ENCODE assay signal across 8 cellular contexts in the genomic region with DNA sequence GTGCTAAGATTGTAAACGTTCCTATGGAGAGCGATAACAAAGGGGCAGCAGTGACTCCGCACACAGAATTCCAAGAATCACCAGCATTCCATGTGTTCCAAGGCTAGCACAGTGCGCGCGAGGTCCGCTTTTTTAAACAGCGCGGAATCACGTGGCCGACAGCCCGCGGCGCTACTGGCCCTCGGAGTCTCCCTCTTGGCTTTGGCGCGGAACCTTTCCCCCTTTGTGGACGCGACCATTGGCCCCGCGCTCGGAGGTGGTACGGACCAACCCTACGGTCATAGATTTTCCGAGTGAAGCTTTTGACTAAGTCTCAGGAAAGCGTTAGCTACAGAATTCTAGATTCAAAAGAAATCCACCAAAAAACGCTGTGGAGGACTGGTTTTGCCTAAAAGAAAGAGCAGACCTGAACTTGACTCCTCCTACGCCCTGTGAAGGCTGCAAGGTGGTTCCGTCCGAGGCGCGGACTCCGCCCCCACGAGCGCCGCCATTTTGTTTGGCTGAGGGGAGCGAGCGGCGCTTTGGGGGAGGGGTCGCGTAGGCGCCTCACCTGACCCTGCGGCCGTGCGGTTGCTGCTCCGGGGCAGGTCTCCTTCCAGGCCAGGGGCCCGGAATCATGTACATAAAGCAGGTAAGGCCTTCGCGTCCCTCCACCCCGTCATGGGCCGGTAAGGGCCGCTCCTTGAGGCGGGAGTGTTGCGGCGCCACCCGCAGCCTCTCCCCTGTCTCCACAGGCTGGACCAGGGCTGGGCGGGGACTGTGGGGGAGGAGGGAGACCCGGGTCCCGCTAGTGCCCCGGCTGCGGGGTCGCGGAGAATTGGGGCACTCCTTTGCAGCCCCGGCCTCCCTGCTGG. TPM values are rescaled to one million over a fixed set of nuclear protein-coding genes. Genes with fewer than 3 reads are reported as not detected.
DNase-seq lines count a peak whose midpoint lies in the region; ATAC-seq and TF ChIP-seq lines count a peak whose summit lies in the region.

SMC3 (plus strand) TSS at position 495 of the 854 bp plus-strand sequence; CDS start at position 617, 122 bp downstream.

- H3K9me3 Mint-ChIP-seq in activated CD4-positive, alpha-beta T cell treated with anti-CD3 and anti-CD28 coated beads, Interleukin-2, amount 10 ng/mL, durations not matched to agents 7 days and 5 days, result no peaks in the 10 kb centered on the region

- no peaks in the 10 kb centered on the region for H3K27me3 ChIP-seq in BE2C

- no peak for TF ChIP-seq CTCF in BE2C (IDR thresholded peaks at IDR 0.05; ENCODE audit: low read depth, low read length)

- peaks cover 41% of the 10 kb centered on the region for H3K4me1 Mint-ChIP-seq in activated CD4-positive, alpha-beta T cell treated with anti-CD3 and anti-CD28 coated beads, Interleukin-2, amount 10 ng/mL, durations not matched to agents 7 days and 5 days

- peaks cover 16% of the 10 kb centered on the region; the same call in 1 of the 2 replicates for H3K4me1 ChIP-seq in BE2C

- peaks cover 14% of the 10 kb centered on the region for H3K27me3 Mint-ChIP-seq in activated CD4-positive, alpha-beta T cell treated with anti-CD3 and anti-CD28 coated beads, Interleukin-2, amount 10 ng/mL, durations not matched to agents 7 days and 5 days

- intact Hi-C loops in left colon (cut with DNase I, micrococcal nuclease), result no loop called here

- H3K36me3 ChIP-seq in BE2C, result peaks cover 14% of the 10 kb centered on the region

- peaks cover 27% of the 10 kb centered on the region for H3K36me3 Mint-ChIP-seq in activated CD4-positive, alpha-beta T cell treated with anti-CD3 and anti-CD28 coated beads, Interleukin-2, amount 10 ng/mL, durations not matched to agents 7 days and 5 days (ENCODE audit: low read depth)

- H3K27ac Mint-ChIP-seq in activated CD4-positive, alpha-beta T cell treated with anti-CD3 and anti-CD28 coated beads, Interleukin-2, amount 10 ng/mL, durations not matched to agents 7 days and 5 days, result peak within 1 kb of the TSS; percentile 99

- POLR2A ChIA-PET in activated CD4-positive, alpha-beta T cell treated with anti-CD3 and anti-CD28 coated beads, Interleukin-2, amount 10 ng/mL, durations not matched to agents 7 days and 5 days (lab: Charles Lee), result interaction anchor here (0.6 kb wide), 1 partner anchor 22 kb away, joined by 3 read pairs; no protein-coding TSS in a partner anchor

- DNase-seq in BE2C (peak; percentile 92), GM19240 (ENCODE audit: insufficient read length, low spot score) (peak; percentile 65), NCI-H526 (lab: John Stamatoyannopoulos, UW) (peak; percentile 86 to 94), cortex of kidney (lab: John Stamatoyannopoulos, UW) (peak; percentile 44), left colon (peak; percentile 89 to 93)
- peak; percentile 93 for DNase-seq in activated CD4-positive, alpha-beta T cell treated with anti-CD3 and anti-CD28 coated beads, Interleukin-2, amount 10 ng/mL, durations not matched to agents 7 days and 5 days
- peak; percentile 90 for DNase-seq in stimulated activated CD4-positive, alpha-beta T cell treated with anti-CD3 and anti-CD28 coated beads, Interleukin-1b, Interleukin-23, amount 100 ng/mL, for 48 hours

- H3K9me3 ChIP-seq in BE2C, result no peaks in the 10 kb centered on the region

- ATAC-seq in HG03460 (IDR thresholded peaks at IDR 0.05; ENCODE audit: unreplicated experiment) (peak; percentile 87), left colon (peak; percentile 93)

- H3K4me3 ChIP-seq in BE2C (ENCODE audit: low read depth, low read length), result peak within 1 kb of the TSS; percentile 85

- H3K4me3 Mint-ChIP-seq in activated CD4-positive, alpha-beta T cell treated with anti-CD3 and anti-CD28 coated beads, Interleukin-2, amount 10 ng/mL, durations not matched to agents 7 days and 5 days, result peak within 1 kb of the TSS; percentile 89

- CTCF ChIA-PET in activated CD4-positive, alpha-beta T cell treated with anti-CD3 and anti-CD28 coated beads, Interleukin-2, amount 10 ng/mL, durations not matched to agents 7 days and 5 days (lab: Charles Lee), result interaction anchor here (0.6 to 1.7 kb wide), 3 partner anchors 9 to 261 kb away, joined by 3 to 6 read pairs (median 4); no protein-coding TSS in a partner anchor

RNA-seq across cellular contexts. Expression of gene SMC3, which starts in this region (rescaled TPM):
- polyA plus RNA-seq in BE2C (2012; ENCODE audit: insufficient read depth, insufficient read length, low read depth), result 42.9 TPM
- 10 to 100 TPM; 78.7 to 82.6 TPM for total RNA-seq in activated CD4-positive, alpha-beta T cell treated with anti-CD3 and anti-CD28 coated beads, Interleukin-2, amount 10 ng/mL, durations not matched to agents 7 days and 5 days
- 10 to 100 TPM; 23.7 to 25.5 TPM for total RNA-seq in left colon

Comparison
In these comparisons a context has a peak if more than half of its experiments do, and no peak if none do; other contexts are left out.
1. Peak in every context shown above with its lines: DNase-seq, ATAC-seq and H3K4me3 ChIP-seq.